Comparison of ENCODE assay signal across 12 cellular contexts in genomic region chr21:42146821-42147220, GRCh38.
"Had no signal": no experiment of that assay in that cellular context is flagged by ENCODE, and none has a peak within 500 bp of the region (broad histone marks: within the 10 kb centered on the region; RNA-seq: fewer than 3 reads in every experiment).

No MANE protein-coding gene starts in this region.

- H3K27me3 ChIP-seq: right atrium auricular region, upper lobe of left lung had no signal

- H3K36me3 ChIP-seq: right atrium auricular region, upper lobe of left lung had no signal

- H3K27me3 Mint-ChIP-seq: activated CD4-positive, alpha-beta memory T cell treated with anti-CD3 and anti-CD28 coated beads for 36 hours; activated T-helper 17 cell treated with anti-CD3 and anti-CD28 coated beads, Interleukin-2, amount 50 U/mL, for 72 hours had no signal

- H3K4me3 Mint-ChIP-seq: activated CD4-positive, alpha-beta memory T cell treated with anti-CD3 and anti-CD28 coated beads for 36 hours; activated T-helper 17 cell treated with anti-CD3 and anti-CD28 coated beads, Interleukin-2, amount 50 U/mL, for 72 hours; stimulated activated effector memory CD8-positive, alpha-beta T cell treated with anti-CD3 and anti-CD28 coated beads, Interleukin-12 subunit alpha, Interleukin-12 subunit beta, amount 100 ng/mL, for 72 hours; T-helper 2 cell treated with Interferon-gamma antibody and Interleukin-4, amounts not matched to agents 5 μg/mL and 100 μg/mL, for 36 hours had no signal

- H3K36me3 Mint-ChIP-seq: activated CD4-positive, alpha-beta memory T cell treated with anti-CD3 and anti-CD28 coated beads for 36 hours; activated naive CD4-positive, alpha-beta T cell treated with anti-CD3 and anti-CD28 coated beads, Interleukin-2, amount 50 U/mL, for 72 hours; stimulated activated effector memory CD8-positive, alpha-beta T cell treated with anti-CD3 and anti-CD28 coated beads, Interleukin-12 subunit alpha, Interleukin-12 subunit beta, amount 100 ng/mL, for 72 hours had no signal

- ATAC-seq: activated T-helper 17 cell treated with anti-CD3 and anti-CD28 coated beads, Interleukin-2, amount 50 U/mL, for 72 hours; foreskin keratinocyte; left lobe of liver; stimulated activated effector memory CD8-positive, alpha-beta T cell treated with anti-CD3 and anti-CD28 coated beads, Interleukin-12 subunit alpha, Interleukin-12 subunit beta, amount 100 ng/mL, for 72 hours had no signal

- H3K9me3 Mint-ChIP-seq: activated CD4-positive, alpha-beta memory T cell treated with anti-CD3 and anti-CD28 coated beads for 36 hours; activated naive CD4-positive, alpha-beta T cell treated with anti-CD3 and anti-CD28 coated beads, Interleukin-2, amount 50 U/mL, for 72 hours; activated T-helper 17 cell treated with anti-CD3 and anti-CD28 coated beads, Interleukin-2, amount 50 U/mL, for 72 hours; stimulated activated effector memory CD8-positive, alpha-beta T cell treated with anti-CD3 and anti-CD28 coated beads, Interleukin-12 subunit alpha, Interleukin-12 subunit beta, amount 100 ng/mL, for 72 hours; T-helper 2 cell treated with Interferon-gamma antibody and Interleukin-4, amounts not matched to agents 5 μg/mL and 100 μg/mL, for 36 hours had no signal

- H3K27ac ChIP-seq: foreskin keratinocyte, right atrium auricular region, upper lobe of left lung had no signal

- H3K4me1 ChIP-seq: foreskin keratinocyte had no signal

- H3K4me3 ChIP-seq: right atrium auricular region, smooth muscle cell, upper lobe of left lung had no signal

- H3K27ac Mint-ChIP-seq: activated CD4-positive, alpha-beta memory T cell treated with anti-CD3 and anti-CD28 coated beads for 36 hours had no signal

- DNase-seq: activated CD4-positive, alpha-beta memory T cell treated with anti-CD3 and anti-CD28 coated beads for 36 hours; foreskin keratinocyte; mesendoderm; substantia nigra had no signal

- H3K9me3 ChIP-seq: right atrium auricular region, upper lobe of left lung had no signal
